Comparison of ENCODE assay signal across 23 cellular contexts in genomic region chr11:45583981-45584380, GRCh38.
"Had no signal": no experiment of that assay in that cellular context is flagged by ENCODE, and none has a peak within 500 bp of the region (broad histone marks: within the 10 kb centered on the region; RNA-seq: fewer than 3 reads in every experiment).

No MANE protein-coding gene starts in this region.

- DNase-seq: colonic mucosa; cortex of kidney; dermis blood vessel endothelial cell; dorsolateral prefrontal cortex; effector CD4-positive, alpha-beta T cell; effector CD8-positive, alpha-beta T cell; effector memory CD4-positive, alpha-beta T cell; effector memory CD8-positive, alpha-beta T cell; endodermal cell; erythroblast; esophagus squamous epithelium; foreskin fibroblast; foreskin keratinocyte; foreskin melanocyte; gastrocnemius medialis; glutamatergic neuron; head of caudate nucleus; heart left ventricle had no signal

- H3K9me3 ChIP-seq: colonic mucosa, esophagus muscularis mucosa, esophagus squamous epithelium, gastrocnemius medialis, gastroesophageal sphincter, heart left ventricle had no signal

- H3K27me3 ChIP-seq: colonic mucosa had no signal

- H3K36me3 ChIP-seq: colonic mucosa, esophagus muscularis mucosa, esophagus squamous epithelium, gastrocnemius medialis, gastroesophageal sphincter, heart left ventricle had no signal

- H3K27ac ChIP-seq: colonic mucosa, coronary artery, dorsolateral prefrontal cortex, epithelial cell of prostate, esophagus muscularis mucosa, esophagus squamous epithelium, foreskin keratinocyte, gastrocnemius medialis, gastroesophageal sphincter, heart left ventricle had no signal

- H3K4me1 ChIP-seq: colonic mucosa, esophagus muscularis mucosa, esophagus squamous epithelium, foreskin keratinocyte, gastrocnemius medialis, gastroesophageal sphincter, heart left ventricle had no signal

- H3K4me3 ChIP-seq: colonic mucosa, coronary artery, dorsolateral prefrontal cortex, esophagus muscularis mucosa, esophagus squamous epithelium, gastrocnemius medialis, gastroesophageal sphincter, heart left ventricle had no signal

- ATAC-seq: effector memory CD8-positive, alpha-beta T cell; esophagus mucosa; foreskin keratinocyte; gastrocnemius medialis; gastroesophageal sphincter had no signal
